ENCODE assay signal across 3 cellular contexts in genomic region chr2:72136933-72137497, GRCh38.
TF ChIP-seq lines count a peak whose summit lies in the region.

No MANE protein-coding gene starts in this region.

TF ChIP-seq in SK-N-SH treated with all-trans-retinoic acid at 6 μM for 48 hours, 23 proteins besides CTCF, POLR2A, EP300 and RAD21 (continued from another document):
- no peak for TF ChIP-seq TSHZ2 (CRISPR knock-in tag; IDR thresholded peaks at IDR 0.05)
- TF ChIP-seq CREB5 (CRISPR knock-in tag; IDR thresholded peaks at IDR 0.05; ENCODE audit: low read depth), result no peak
- TF ChIP-seq SNAI2 (CRISPR knock-in tag; IDR thresholded peaks at IDR 0.05), result no peak
- no peak for TF ChIP-seq RARB (CRISPR knock-in tag; IDR thresholded peaks at IDR 0.05)
- no peak for TF ChIP-seq ZFP3 (CRISPR knock-in tag; IDR thresholded peaks at IDR 0.05)
- no peak for TF ChIP-seq ZFP30 (CRISPR knock-in tag; IDR thresholded peaks at IDR 0.05)

TF ChIP-seq in SK-N-SH, 30 proteins besides CTCF, POLR2A, EP300 and RAD21 (continued from another document):
- TF ChIP-seq ZBTB33 (IDR thresholded peaks at IDR 0.05; ENCODE audit: borderline replicate concordance, low read depth), result no peak
- no peak for TF ChIP-seq USF2 (IDR thresholded peaks at IDR 0.05; ENCODE audit: borderline replicate concordance, low read depth, low read length)
- TF ChIP-seq SMC3 (IDR thresholded peaks at IDR 0.05; ENCODE audit: low read depth, low read length), result no peak
- no peak for TF ChIP-seq RXRA (IDR thresholded peaks at IDR 0.05; ENCODE audit: borderline replicate concordance, low read depth)
- TF ChIP-seq NRF1 (IDR thresholded peaks at IDR 0.05; ENCODE audit: low read depth, low read length), result no peak
- no peak for TF ChIP-seq GATA2 (CRISPR knock-in tag; IDR thresholded peaks at IDR 0.05)
- TF ChIP-seq USF1 (IDR thresholded peaks at IDR 0.05; ENCODE audit: borderline replicate concordance, low read depth), result no peak
- no peak for TF ChIP-seq TEAD4 (IDR thresholded peaks at IDR 0.05; ENCODE audit: borderline replicate concordance, insufficient read depth)
- TF ChIP-seq CHD2 (IDR thresholded peaks at IDR 0.05; ENCODE audit: low read length, partially characterized antibody), result no peak
- no peak for TF ChIP-seq TCF12 (IDR thresholded peaks at IDR 0.05)
- no peak for TF ChIP-seq FOSL2 (IDR thresholded peaks at IDR 0.05; ENCODE audit: borderline replicate concordance, low read depth)
- TF ChIP-seq NFIC (IDR thresholded peaks at IDR 0.05; ENCODE audit: borderline replicate concordance), result no peak
- no peak for TF ChIP-seq IRF3 (IDR thresholded peaks at IDR 0.05; ENCODE audit: low read depth, low read length)

TF ChIP-seq in HCT116, 20 proteins besides CTCF, POLR2A, EP300 and RAD21 (continued from another document):
- no peak for TF ChIP-seq ATF3 (IDR thresholded peaks at IDR 0.05)
